In genomic region chr2:206245178-206245778, GRCh38 we compare ENCODE assay signal across 11 cellular contexts. TPM values are rescaled to one million over a fixed set of nuclear protein-coding genes. Genes with fewer than 3 reads are reported as not detected.
DNase-seq lines count a peak whose midpoint lies in the region; ATAC-seq and TF ChIP-seq lines count a peak whose summit lies in the region.
"Had no signal": no experiment of that assay in that cellular context is flagged by ENCODE, and none has a peak within 500 bp of the region (broad histone marks: within the 10 kb centered on the region; RNA-seq: fewer than 3 reads in every experiment).

No MANE protein-coding gene starts in this region.

- H3K27me3 Mint-ChIP-seq in activated CD8-positive, alpha-beta T cell treated with anti-CD3 and anti-CD28 coated beads for 36 hours: peaks cover 11% of the 10 kb centered on the region
- peaks cover 13% of the 10 kb centered on the region for H3K27me3 Mint-ChIP-seq in activated CD8-positive, alpha-beta T cell treated with anti-CD3 and anti-CD28 coated beads, Interleukin-2, amount 10 ng/mL, durations not matched to agents 7 days and 5 days (ENCODE audit: low read depth)
- H3K27me3 Mint-ChIP-seq in IgD-negative memory B cell (peaks cover under 1% of the 10 kb centered on the region), T-cell (peaks cover 17 to 18% of the 10 kb centered on the region in 2 donors)

- POLR2A ChIA-PET in activated CD8-positive, alpha-beta T cell treated with anti-CD3 and anti-CD28 coated beads for 36 hours (lab: Charles Lee): no interaction called here
- POLR2A ChIA-PET in activated CD8-positive, alpha-beta T cell treated with anti-CD3 and anti-CD28 coated beads, Interleukin-2, amount 10 ng/mL, durations not matched to agents 7 days and 5 days (lab: Charles Lee): no interaction called here
- POLR2A ChIA-PET in T-cell (lab: Charles Lee): interaction anchor here in 1 of 2 donors (0.6 kb wide), 1 partner anchor 235 kb away, joined by 3 read pairs; no protein-coding TSS in a partner anchor

- no peaks in the 10 kb centered on the region for H3K36me3 Mint-ChIP-seq in activated CD8-positive, alpha-beta T cell treated with anti-CD3 and anti-CD28 coated beads for 36 hours (ENCODE audit: low read depth)
- no peaks in the 10 kb centered on the region for H3K36me3 Mint-ChIP-seq in activated CD8-positive, alpha-beta T cell treated with anti-CD3 and anti-CD28 coated beads, Interleukin-2, amount 10 ng/mL, durations not matched to agents 7 days and 5 days (ENCODE audit: low read depth)
- H3K36me3 Mint-ChIP-seq in IgD-negative memory B cell (no peaks in the 10 kb centered on the region), T-cell (no peaks in the 10 kb centered on the region)

- no peaks in the 10 kb centered on the region for H3K9me3 Mint-ChIP-seq in activated CD8-positive, alpha-beta T cell treated with anti-CD3 and anti-CD28 coated beads for 36 hours
- H3K9me3 Mint-ChIP-seq in activated CD8-positive, alpha-beta T cell treated with anti-CD3 and anti-CD28 coated beads, Interleukin-2, amount 10 ng/mL, durations not matched to agents 7 days and 5 days (ENCODE audit: insufficient read depth): no peaks in the 10 kb centered on the region
- H3K9me3 Mint-ChIP-seq in IgD-negative memory B cell (no peaks in the 10 kb centered on the region), T-cell (no peaks in the 10 kb centered on the region)

- CTCF ChIA-PET in activated CD8-positive, alpha-beta T cell treated with anti-CD3 and anti-CD28 coated beads for 36 hours (lab: Charles Lee): no interaction called here
- CTCF ChIA-PET in activated CD8-positive, alpha-beta T cell treated with anti-CD3 and anti-CD28 coated beads, Interleukin-2, amount 10 ng/mL, durations not matched to agents 7 days and 5 days (lab: Charles Lee): no interaction called here
- CTCF ChIA-PET in T-cell (lab: Charles Lee): no interaction called here

- peaks cover 2% of the 10 kb centered on the region for H3K4me1 Mint-ChIP-seq in activated CD8-positive, alpha-beta T cell treated with anti-CD3 and anti-CD28 coated beads for 36 hours (ENCODE audit: low read depth)
- peaks cover 3% of the 10 kb centered on the region for H3K4me1 Mint-ChIP-seq in activated CD8-positive, alpha-beta T cell treated with anti-CD3 and anti-CD28 coated beads, Interleukin-2, amount 10 ng/mL, durations not matched to agents 7 days and 5 days (ENCODE audit: low read depth)
- H3K4me1 Mint-ChIP-seq in IgD-negative memory B cell: peaks cover 16 to 18% (median 16%) of the 10 kb centered on the region in 3 donors
- peaks cover 4 to 6% (median 6%) of the 10 kb centered on the region in 3 donors for H3K4me1 Mint-ChIP-seq in T-cell

- no peak for TF ChIP-seq CTCF in activated CD8-positive, alpha-beta T cell treated with anti-CD3 and anti-CD28 coated beads for 36 hours (IDR thresholded peaks at IDR 0.05)
- TF ChIP-seq CTCF in upper lobe of right lung (IDR thresholded peaks at IDR 0.05): no peak
- no peak for TF ChIP-seq CTCF in esophagus squamous epithelium (IDR thresholded peaks at IDR 0.05)

- H3K4me3 ChIP-seq in upper lobe of right lung (no peak overlapping the region), esophagus squamous epithelium (no peak overlapping the region)
- H3K4me3 ChIP-seq: SJSA1 had no signal

- no peak for TF ChIP-seq POLR2A in esophagus squamous epithelium (IDR thresholded peaks at IDR 0.05)

- DNase-seq in activated CD8-positive, alpha-beta T cell treated with anti-CD3 and anti-CD28 coated beads for 36 hours: no peak
- DNase-seq in activated CD8-positive, alpha-beta T cell treated with anti-CD3 and anti-CD28 coated beads, Interleukin-2, amount 10 ng/mL, durations not matched to agents 7 days and 5 days: no peak
- DNase-seq in upper lobe of right lung: no peak
- DNase-seq in T-cell: no peak
- DNase-seq in stimulated activated CD4-positive, alpha-beta T cell treated with anti-CD3 and anti-CD28 coated beads, Interleukin-1b, Interleukin-23, amount 100 ng/mL, for 48 hours: no peak
- no peak for DNase-seq in esophagus squamous epithelium (lab: John Stamatoyannopoulos, UW)
- DNase-seq: NCI-H1694 had no signal

- H3K4me3 Mint-ChIP-seq in activated CD8-positive, alpha-beta T cell treated with anti-CD3 and anti-CD28 coated beads for 36 hours: no peak overlapping the region
- H3K4me3 Mint-ChIP-seq in activated CD8-positive, alpha-beta T cell treated with anti-CD3 and anti-CD28 coated beads, Interleukin-2, amount 10 ng/mL, durations not matched to agents 7 days and 5 days: no peak overlapping the region
- H3K4me3 Mint-ChIP-seq in IgD-negative memory B cell: peak overlapping the region; percentile 55 to 87 (median 76)
- no peak overlapping the region for H3K4me3 Mint-ChIP-seq in T-cell

- H3K27ac Mint-ChIP-seq in activated CD8-positive, alpha-beta T cell treated with anti-CD3 and anti-CD28 coated beads for 36 hours: no peak overlapping the region
- no peak overlapping the region for H3K27ac Mint-ChIP-seq in activated CD8-positive, alpha-beta T cell treated with anti-CD3 and anti-CD28 coated beads, Interleukin-2, amount 10 ng/mL, durations not matched to agents 7 days and 5 days
- H3K27ac Mint-ChIP-seq in IgD-negative memory B cell (peak overlapping the region; percentile 94 to 96 (median 95)), T-cell (no peak overlapping the region)

- H3K9me3 ChIP-seq in upper lobe of right lung (no peaks in the 10 kb centered on the region), esophagus squamous epithelium (no peaks in the 10 kb centered on the region)
- H3K9me3 ChIP-seq: neutrophil, SJSA1 had no signal

- intact Hi-C loops in activated CD8-positive, alpha-beta T cell treated with anti-CD3 and anti-CD28 coated beads for 36 hours (cut with micrococcal nuclease): no loop called here
- intact Hi-C loops in upper lobe of right lung (cut with DNase I): no loop called here
- intact Hi-C loops in esophagus squamous epithelium (cut with DNase I): no loop called here

- ATAC-seq in activated CD8-positive, alpha-beta T cell treated with anti-CD3 and anti-CD28 coated beads for 36 hours: peak; percentile 30
- ATAC-seq in activated CD8-positive, alpha-beta T cell treated with anti-CD3 and anti-CD28 coated beads, Interleukin-2, amount 10 ng/mL, durations not matched to agents 7 days and 5 days: no peak
- ATAC-seq in HG02623 (IDR thresholded peaks at IDR 0.05; ENCODE audit: unreplicated experiment) (peak; percentile 45), upper lobe of right lung (peak; percentile 86), T-cell (replicated peaks in 1 of 4) (no peak)

- H3K36me3 ChIP-seq in upper lobe of right lung: no peaks in the 10 kb centered on the region
- H3K36me3 ChIP-seq in esophagus squamous epithelium: no peaks in the 10 kb centered on the region
- H3K36me3 ChIP-seq: neutrophil, SJSA1 had no signal

- H3K27ac ChIP-seq in upper lobe of right lung (no peak overlapping the region), esophagus squamous epithelium (no peak overlapping the region)
- H3K27ac ChIP-seq: neutrophil, SJSA1 had no signal

- peaks cover 4% of the 10 kb centered on the region for H3K27me3 ChIP-seq in upper lobe of right lung
- H3K27me3 ChIP-seq in esophagus squamous epithelium: peaks cover 0 to 34% (median 0%) of the 10 kb centered on the region in 4 donors
- H3K27me3 ChIP-seq: SJSA1 had no signal

- H3K4me1 ChIP-seq in upper lobe of right lung (no peaks in the 10 kb centered on the region), esophagus squamous epithelium (no peaks in the 10 kb centered on the region)
- H3K4me1 ChIP-seq: SJSA1 had no signal

- 67 to 80% methylated on average over 5 to 6 of the region's 6 CpGs for WGBS in esophagus squamous epithelium, 2 donors

RNA-seq across cellular contexts. Expression of gene ZDBF2, which starts 29.2 kb away (rescaled TPM):
- 10 to 100 TPM; 10.5 to 10.9 TPM for total RNA-seq in activated CD8-positive, alpha-beta T cell treated with anti-CD3 and anti-CD28 coated beads for 36 hours
- total RNA-seq in activated CD8-positive, alpha-beta T cell treated with anti-CD3 and anti-CD28 coated beads, Interleukin-2, amount 10 ng/mL, durations not matched to agents 7 days and 5 days: 1 to 10 TPM; 3.2 to 4.3 TPM
- 4.9 TPM for polyA plus RNA-seq in IgD-negative memory B cell
- total RNA-seq in upper lobe of right lung (11.3 TPM), T-cell (10 to 100 TPM; 13.5 to 21.3 (median 14.8) TPM), esophagus squamous epithelium (1 to 10 TPM; 1.9 to 7.1 (median 5.3) TPM)

Comparison
In these comparisons a context has a peak if more than half of its experiments do, and no peak if none do; other contexts are left out.
1. ATAC-seq: peak in activated CD8-positive, alpha-beta T cell treated with anti-CD3 and anti-CD28 coated beads for 36 hours (single experiment), HG02623 (single experiment) and upper lobe of right lung (single experiment); none in activated CD8-positive, alpha-beta T cell treated with anti-CD3 and anti-CD28 coated beads, Interleukin-2, amount 10 ng/mL, durations not matched to agents 7 days and 5 days (single experiment) and T-cell (0 of 4).
2. H3K27ac Mint-ChIP-seq: peak in IgD-negative memory B cell (3 of 3); none in activated CD8-positive, alpha-beta T cell treated with anti-CD3 and anti-CD28 coated beads for 36 hours (single experiment), activated CD8-positive, alpha-beta T cell treated with anti-CD3 and anti-CD28 coated beads, Interleukin-2, amount 10 ng/mL, durations not matched to agents 7 days and 5 days (single experiment) and T-cell (0 of 2).
3. H3K4me3 Mint-ChIP-seq: peak in IgD-negative memory B cell (4 of 4); none in activated CD8-positive, alpha-beta T cell treated with anti-CD3 and anti-CD28 coated beads for 36 hours (single experiment), activated CD8-positive, alpha-beta T cell treated with anti-CD3 and anti-CD28 coated beads, Interleukin-2, amount 10 ng/mL, durations not matched to agents 7 days and 5 days (single experiment) and T-cell (0 of 3).